1 cellular context compared by ENCODE assay signal in the genomic region with DNA sequence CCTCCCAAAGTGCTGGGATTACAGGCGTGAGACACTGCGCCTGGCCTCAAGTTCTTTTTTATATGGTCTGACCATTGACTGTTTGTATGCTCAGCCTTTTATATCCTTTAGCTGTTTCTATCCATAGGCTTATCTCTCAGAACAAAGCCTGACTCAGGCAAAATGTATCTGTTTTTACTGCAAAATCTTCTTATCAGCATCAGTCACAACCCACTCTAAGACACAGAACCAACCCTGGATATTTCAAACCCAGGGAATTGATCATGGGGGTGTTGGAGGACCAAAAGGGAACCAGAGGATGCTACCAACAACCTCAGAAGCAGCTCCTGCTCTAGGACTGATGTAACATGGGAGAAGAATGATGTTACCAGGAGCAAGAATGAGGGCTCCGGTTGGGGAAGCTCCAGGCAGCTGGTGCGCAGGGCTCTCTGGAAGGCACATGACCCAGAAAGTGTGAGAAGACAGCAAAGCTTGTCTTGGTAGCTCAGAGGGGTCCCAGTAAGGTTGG.
TF ChIP-seq lines count a peak whose summit lies in the region.

No MANE protein-coding gene starts in this region.

TF ChIP-seq in K562, 482 proteins besides CTCF, POLR2A, EP300 and RAD21 (continued from another document and continues in another):
- TF ChIP-seq SOX6 (IDR thresholded peaks at IDR 0.05): peak; percentile 92
- no peak for TF ChIP-seq POU5F1 (IDR thresholded peaks at IDR 0.05; ENCODE audit: borderline replicate concordance, low read depth, low read length, partially characterized antibody)
- TF ChIP-seq ELF4 (CRISPR knock-in tag; IDR thresholded peaks at IDR 0.05): no peak
- TF ChIP-seq, protein P1, sequence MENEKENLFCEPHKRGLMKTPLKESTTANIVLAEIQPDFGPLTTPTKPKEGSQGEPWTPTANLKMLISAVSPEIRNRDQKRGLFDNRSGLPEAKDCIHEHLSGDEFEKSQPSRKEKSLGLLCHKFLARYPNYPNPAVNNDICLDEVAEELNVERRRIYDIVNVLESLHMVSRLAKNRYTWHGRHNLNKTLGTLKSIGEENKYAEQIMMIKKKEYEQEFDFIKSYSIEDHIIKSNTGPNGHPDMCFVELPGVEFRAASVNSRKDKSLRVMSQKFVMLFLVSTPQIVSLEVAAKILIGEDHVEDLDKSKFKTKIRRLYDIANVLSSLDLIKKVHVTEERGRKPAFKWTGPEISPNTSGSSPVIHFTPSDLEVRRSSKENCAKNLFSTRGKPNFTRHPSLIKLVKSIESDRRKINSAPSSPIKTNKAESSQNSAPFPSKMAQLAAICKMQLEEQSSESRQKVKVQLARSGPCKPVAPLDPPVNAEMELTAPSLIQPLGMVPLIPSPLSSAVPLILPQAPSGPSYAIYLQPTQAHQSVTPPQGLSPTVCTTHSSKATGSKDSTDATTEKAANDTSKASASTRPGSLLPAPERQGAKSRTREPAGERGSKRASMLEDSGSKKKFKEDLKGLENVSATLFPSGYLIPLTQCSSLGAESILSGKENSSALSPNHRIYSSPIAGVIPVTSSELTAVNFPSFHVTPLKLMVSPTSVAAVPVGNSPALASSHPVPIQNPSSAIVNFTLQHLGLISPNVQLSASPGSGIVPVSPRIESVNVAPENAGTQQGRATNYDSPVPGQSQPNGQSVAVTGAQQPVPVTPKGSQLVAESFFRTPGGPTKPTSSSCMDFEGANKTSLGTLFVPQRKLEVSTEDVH (IDR thresholded peaks at IDR 0.05; ENCODE audit: low read depth, partially characterized antibody): no peak
- no peak for TF ChIP-seq PTBP1 (IDR thresholded peaks at IDR 0.05; ENCODE audit: low read depth, low read length)
- no peak for TF ChIP-seq ZNF12 (CRISPR knock-in tag; IDR thresholded peaks at IDR 0.05)
- TF ChIP-seq, protein P2, sequence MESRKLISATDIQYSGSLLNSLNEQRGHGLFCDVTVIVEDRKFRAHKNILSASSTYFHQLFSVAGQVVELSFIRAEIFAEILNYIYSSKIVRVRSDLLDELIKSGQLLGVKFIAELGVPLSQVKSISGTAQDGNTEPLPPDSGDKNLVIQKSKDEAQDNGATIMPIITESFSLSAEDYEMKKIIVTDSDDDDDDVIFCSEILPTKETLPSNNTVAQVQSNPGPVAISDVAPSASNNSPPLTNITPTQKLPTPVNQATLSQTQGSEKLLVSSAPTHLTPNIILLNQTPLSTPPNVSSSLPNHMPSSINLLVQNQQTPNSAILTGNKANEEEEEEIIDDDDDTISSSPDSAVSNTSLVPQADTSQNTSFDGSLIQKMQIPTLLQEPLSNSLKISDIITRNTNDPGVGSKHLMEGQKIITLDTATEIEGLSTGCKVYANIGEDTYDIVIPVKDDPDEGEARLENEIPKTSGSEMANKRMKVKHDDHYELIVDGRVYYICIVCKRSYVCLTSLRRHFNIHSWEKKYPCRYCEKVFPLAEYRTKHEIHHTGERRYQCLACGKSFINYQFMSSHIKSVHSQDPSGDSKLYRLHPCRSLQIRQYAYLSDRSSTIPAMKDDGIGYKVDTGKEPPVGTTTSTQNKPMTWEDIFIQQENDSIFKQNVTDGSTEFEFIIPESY (CRISPR knock-in tag; IDR thresholded peaks at IDR 0.05): no peak
- TF ChIP-seq, protein P3, sequence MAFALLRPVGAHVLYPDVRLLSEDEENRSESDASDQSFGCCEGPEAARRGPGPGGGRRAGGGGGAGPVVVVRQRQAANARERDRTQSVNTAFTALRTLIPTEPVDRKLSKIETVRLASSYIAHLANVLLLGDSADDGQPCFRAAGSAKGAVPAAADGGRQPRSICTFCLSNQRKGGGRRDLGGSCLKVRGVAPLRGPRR (CRISPR knock-in tag; IDR thresholded peaks at IDR 0.05): no peak
- no peak for TF ChIP-seq ZNF224 (CRISPR knock-in tag; IDR thresholded peaks at IDR 0.05)
- peak; percentile 85 for TF ChIP-seq C11orf30 (IDR thresholded peaks at IDR 0.05; ENCODE audit: low read depth)
- TF ChIP-seq, protein P4, sequence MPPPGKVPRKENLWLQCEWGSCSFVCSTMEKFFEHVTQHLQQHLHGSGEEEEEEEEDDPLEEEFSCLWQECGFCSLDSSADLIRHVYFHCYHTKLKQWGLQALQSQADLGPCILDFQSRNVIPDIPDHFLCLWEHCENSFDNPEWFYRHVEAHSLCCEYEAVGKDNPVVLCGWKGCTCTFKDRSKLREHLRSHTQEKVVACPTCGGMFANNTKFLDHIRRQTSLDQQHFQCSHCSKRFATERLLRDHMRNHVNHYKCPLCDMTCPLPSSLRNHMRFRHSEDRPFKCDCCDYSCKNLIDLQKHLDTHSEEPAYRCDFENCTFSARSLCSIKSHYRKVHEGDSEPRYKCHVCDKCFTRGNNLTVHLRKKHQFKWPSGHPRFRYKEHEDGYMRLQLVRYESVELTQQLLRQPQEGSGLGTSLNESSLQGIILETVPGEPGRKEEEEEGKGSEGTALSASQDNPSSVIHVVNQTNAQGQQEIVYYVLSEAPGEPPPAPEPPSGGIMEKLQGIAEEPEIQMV (tag; conservative IDR thresholded peaks at IDR 0.05; ENCODE audit: low read depth): peak; percentile 97
- no peak for TF ChIP-seq DIDO1 (tag; IDR thresholded peaks at IDR 0.05; ENCODE audit: low read depth)
- TF ChIP-seq, protein P5, sequence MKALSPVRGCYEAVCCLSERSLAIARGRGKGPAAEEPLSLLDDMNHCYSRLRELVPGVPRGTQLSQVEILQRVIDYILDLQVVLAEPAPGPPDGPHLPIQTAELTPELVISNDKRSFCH (CRISPR knock-in tag; IDR thresholded peaks at IDR 0.05): no peak
- TF ChIP-seq, protein P5 (tag; IDR thresholded peaks at IDR 0.05): no peak
- no peak for TF ChIP-seq ELF2 (CRISPR knock-in tag; IDR thresholded peaks at IDR 0.05)
- no peak for TF ChIP-seq POLR2AphosphoS5 (IDR thresholded peaks at IDR 0.05; ENCODE audit: control insufficient read depth, insufficient read depth, low read depth, low read length)
- TF ChIP-seq, protein P6, sequence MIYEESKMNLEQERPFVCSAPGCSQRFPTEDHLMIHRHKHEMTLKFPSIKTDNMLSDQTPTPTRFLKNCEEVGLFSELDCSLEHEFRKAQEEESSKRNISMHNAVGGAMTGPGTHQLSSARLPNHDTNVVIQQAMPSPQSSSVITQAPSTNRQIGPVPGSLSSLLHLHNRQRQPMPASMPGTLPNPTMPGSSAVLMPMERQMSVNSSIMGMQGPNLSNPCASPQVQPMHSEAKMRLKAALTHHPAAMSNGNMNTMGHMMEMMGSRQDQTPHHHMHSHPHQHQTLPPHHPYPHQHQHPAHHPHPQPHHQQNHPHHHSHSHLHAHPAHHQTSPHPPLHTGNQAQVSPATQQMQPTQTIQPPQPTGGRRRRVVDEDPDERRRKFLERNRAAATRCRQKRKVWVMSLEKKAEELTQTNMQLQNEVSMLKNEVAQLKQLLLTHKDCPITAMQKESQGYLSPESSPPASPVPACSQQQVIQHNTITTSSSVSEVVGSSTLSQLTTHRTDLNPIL (CRISPR knock-in tag; IDR thresholded peaks at IDR 0.05): no peak
- TF ChIP-seq XRCC4 (IDR thresholded peaks at IDR 0.05; ENCODE audit: extremely low read depth, insufficient read depth, insufficient read length): no peak
- no peak for TF ChIP-seq SIRT6 (IDR thresholded peaks at IDR 0.05; ENCODE audit: low read depth, low read length)
- TF ChIP-seq, protein P7, sequence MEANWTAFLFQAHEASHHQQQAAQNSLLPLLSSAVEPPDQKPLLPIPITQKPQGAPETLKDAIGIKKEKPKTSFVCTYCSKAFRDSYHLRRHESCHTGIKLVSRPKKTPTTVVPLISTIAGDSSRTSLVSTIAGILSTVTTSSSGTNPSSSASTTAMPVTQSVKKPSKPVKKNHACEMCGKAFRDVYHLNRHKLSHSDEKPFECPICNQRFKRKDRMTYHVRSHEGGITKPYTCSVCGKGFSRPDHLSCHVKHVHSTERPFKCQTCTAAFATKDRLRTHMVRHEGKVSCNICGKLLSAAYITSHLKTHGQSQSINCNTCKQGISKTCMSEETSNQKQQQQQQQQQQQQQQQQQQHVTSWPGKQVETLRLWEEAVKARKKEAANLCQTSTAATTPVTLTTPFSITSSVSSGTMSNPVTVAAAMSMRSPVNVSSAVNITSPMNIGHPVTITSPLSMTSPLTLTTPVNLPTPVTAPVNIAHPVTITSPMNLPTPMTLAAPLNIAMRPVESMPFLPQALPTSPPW (CRISPR knock-in tag; IDR thresholded peaks at IDR 0.05): peak; percentile 35; the same call in 1 of the 2 replicates
- TF ChIP-seq, protein P8, sequence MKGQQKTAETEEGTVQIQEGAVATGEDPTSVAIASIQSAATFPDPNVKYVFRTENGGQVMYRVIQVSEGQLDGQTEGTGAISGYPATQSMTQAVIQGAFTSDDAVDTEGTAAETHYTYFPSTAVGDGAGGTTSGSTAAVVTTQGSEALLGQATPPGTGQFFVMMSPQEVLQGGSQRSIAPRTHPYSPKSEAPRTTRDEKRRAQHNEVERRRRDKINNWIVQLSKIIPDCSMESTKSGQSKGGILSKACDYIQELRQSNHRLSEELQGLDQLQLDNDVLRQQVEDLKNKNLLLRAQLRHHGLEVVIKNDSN (CRISPR knock-in tag; IDR thresholded peaks at IDR 0.05): no peak
- no peak for TF ChIP-seq ZNF184 (CRISPR knock-in tag; IDR thresholded peaks at IDR 0.05)
- TF ChIP-seq KHSRP (IDR thresholded peaks at IDR 0.05): no peak
- TF ChIP-seq ZNF408 (CRISPR knock-in tag; IDR thresholded peaks at IDR 0.05; ENCODE audit: low read depth): no peak
- no peak for TF ChIP-seq RBM39 (optimal IDR thresholded peaks at IDR 0.05; ENCODE audit: low read depth, low read length)
- TF ChIP-seq FOS (IDR thresholded peaks at IDR 0.05; ENCODE audit: extremely low read depth, insufficient read length): no peak
- TF ChIP-seq YY1 (IDR thresholded peaks at IDR 0.05; ENCODE audit: borderline replicate concordance in 1 of 3, control insufficient read depth in 1 of 3, extremely low read depth in 1 of 3, insufficient read depth in 3 of 3, insufficient read length in 1 of 3, insufficient replicate concordance in 2 of 3, low read depth in 1 of 3, low read length in 2 of 3): no peak
- TF ChIP-seq HDAC3 (IDR thresholded peaks at IDR 0.05; ENCODE audit: borderline replicate concordance, partially characterized antibody): peak; percentile 36
- no peak for TF ChIP-seq DDX20 (tag; IDR thresholded peaks at IDR 0.05; ENCODE audit: low read depth)
- peak; percentile 91 for TF ChIP-seq SMARCA4 (IDR thresholded peaks at IDR 0.05)
- no peak for TF ChIP-seq MBD2 (IDR thresholded peaks at IDR 0.05; ENCODE audit: borderline replicate concordance, low read depth)
- no peak for TF ChIP-seq ZNF695 (CRISPR knock-in tag; IDR thresholded peaks at IDR 0.05)
- no peak for TF ChIP-seq NELFE (IDR thresholded peaks at IDR 0.05; ENCODE audit: insufficient read depth, insufficient read length)
- TF ChIP-seq ZSCAN29 (IDR thresholded peaks at IDR 0.05): no peak
- no peak for TF ChIP-seq ATF1 (CRISPR knock-in tag; IDR thresholded peaks at IDR 0.05)
- TF ChIP-seq ATF1 (tag; IDR thresholded peaks at IDR 0.05): 0 out of 2 replicates have a peak, but pooled peaks have one; percentile 16
- TF ChIP-seq TAF15 (IDR thresholded peaks at IDR 0.05; ENCODE audit: low read depth, low read length): no peak
- TF ChIP-seq, protein P9, sequence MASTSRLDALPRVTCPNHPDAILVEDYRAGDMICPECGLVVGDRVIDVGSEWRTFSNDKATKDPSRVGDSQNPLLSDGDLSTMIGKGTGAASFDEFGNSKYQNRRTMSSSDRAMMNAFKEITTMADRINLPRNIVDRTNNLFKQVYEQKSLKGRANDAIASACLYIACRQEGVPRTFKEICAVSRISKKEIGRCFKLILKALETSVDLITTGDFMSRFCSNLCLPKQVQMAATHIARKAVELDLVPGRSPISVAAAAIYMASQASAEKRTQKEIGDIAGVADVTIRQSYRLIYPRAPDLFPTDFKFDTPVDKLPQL (IDR thresholded peaks at IDR 0.05; ENCODE audit: extremely low read depth, insufficient read length): no peak
- no peak for TF ChIP-seq RFX7 (CRISPR knock-in tag; IDR thresholded peaks at IDR 0.05)
- TF ChIP-seq CSDE1 (IDR thresholded peaks at IDR 0.05): no peak
- no peak for TF ChIP-seq RBFOX2 (IDR thresholded peaks at IDR 0.05; ENCODE audit: low read depth, low read length)
- TF ChIP-seq ZNF316 (IDR thresholded peaks at IDR 0.05): peak; percentile 83
- TF ChIP-seq ADNP (tag; IDR thresholded peaks at IDR 0.05): peak; percentile 89
- TF ChIP-seq, protein P10, sequence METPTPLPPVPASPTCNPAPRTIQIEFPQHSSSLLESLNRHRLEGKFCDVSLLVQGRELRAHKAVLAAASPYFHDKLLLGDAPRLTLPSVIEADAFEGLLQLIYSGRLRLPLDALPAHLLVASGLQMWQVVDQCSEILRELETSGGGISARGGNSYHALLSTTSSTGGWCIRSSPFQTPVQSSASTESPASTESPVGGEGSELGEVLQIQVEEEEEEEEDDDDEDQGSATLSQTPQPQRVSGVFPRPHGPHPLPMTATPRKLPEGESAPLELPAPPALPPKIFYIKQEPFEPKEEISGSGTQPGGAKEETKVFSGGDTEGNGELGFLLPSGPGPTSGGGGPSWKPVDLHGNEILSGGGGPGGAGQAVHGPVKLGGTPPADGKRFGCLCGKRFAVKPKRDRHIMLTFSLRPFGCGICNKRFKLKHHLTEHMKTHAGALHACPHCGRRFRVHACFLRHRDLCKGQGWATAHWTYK (CRISPR knock-in tag; IDR thresholded peaks at IDR 0.05): 0 out of 2 replicates have a peak, but pooled peaks have one; percentile 55
- TF ChIP-seq, protein P11, sequence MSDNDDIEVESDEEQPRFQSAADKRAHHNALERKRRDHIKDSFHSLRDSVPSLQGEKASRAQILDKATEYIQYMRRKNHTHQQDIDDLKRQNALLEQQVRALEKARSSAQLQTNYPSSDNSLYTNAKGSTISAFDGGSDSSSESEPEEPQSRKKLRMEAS (CRISPR knock-in tag; IDR thresholded peaks at IDR 0.05): no peak
- no peak for TF ChIP-seq PML (IDR thresholded peaks at IDR 0.05; ENCODE audit: low read length)
- no peak for TF ChIP-seq ZNF764 (CRISPR knock-in tag; IDR thresholded peaks at IDR 0.05; ENCODE audit: low read depth)
- no peak for TF ChIP-seq RFX5 (IDR thresholded peaks at IDR 0.05; ENCODE audit: low read depth, low read length)
- TF ChIP-seq HLTF (IDR thresholded peaks at IDR 0.05): no peak
- TF ChIP-seq, protein P12, sequence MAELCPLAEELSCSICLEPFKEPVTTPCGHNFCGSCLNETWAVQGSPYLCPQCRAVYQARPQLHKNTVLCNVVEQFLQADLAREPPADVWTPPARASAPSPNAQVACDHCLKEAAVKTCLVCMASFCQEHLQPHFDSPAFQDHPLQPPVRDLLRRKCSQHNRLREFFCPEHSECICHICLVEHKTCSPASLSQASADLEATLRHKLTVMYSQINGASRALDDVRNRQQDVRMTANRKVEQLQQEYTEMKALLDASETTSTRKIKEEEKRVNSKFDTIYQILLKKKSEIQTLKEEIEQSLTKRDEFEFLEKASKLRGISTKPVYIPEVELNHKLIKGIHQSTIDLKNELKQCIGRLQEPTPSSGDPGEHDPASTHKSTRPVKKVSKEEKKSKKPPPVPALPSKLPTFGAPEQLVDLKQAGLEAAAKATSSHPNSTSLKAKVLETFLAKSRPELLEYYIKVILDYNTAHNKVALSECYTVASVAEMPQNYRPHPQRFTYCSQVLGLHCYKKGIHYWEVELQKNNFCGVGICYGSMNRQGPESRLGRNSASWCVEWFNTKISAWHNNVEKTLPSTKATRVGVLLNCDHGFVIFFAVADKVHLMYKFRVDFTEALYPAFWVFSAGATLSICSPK (IDR thresholded peaks at IDR 0.05; ENCODE audit: borderline replicate concordance): no peak
- TF ChIP-seq EHMT2 (IDR thresholded peaks at IDR 0.05): no peak
